ENCODE assay signal across 10 cellular contexts in genomic region chr19:18657590-18658365, GRCh38. TPM values are rescaled to one million over a fixed set of nuclear protein-coding genes. Genes with fewer than 3 reads are reported as not detected.
DNase-seq lines count a peak whose midpoint lies in the region; ATAC-seq and TF ChIP-seq lines count a peak whose summit lies in the region.
"Had no signal": no experiment of that assay in that cellular context is flagged by ENCODE, and none has a peak within 500 bp of the region (broad histone marks: within the 10 kb centered on the region; RNA-seq: fewer than 3 reads in every experiment).

No MANE protein-coding gene starts in this region.

- TF ChIP-seq CTCF in SK-N-SH (IDR thresholded peaks at IDR 0.05) (no peak), brain microvascular endothelial cell (IDR thresholded peaks at IDR 0.05; ENCODE audit: low read depth, low read length, missing control alignments) (no peak), lower lobe of right lung (IDR thresholded peaks at IDR 0.05) (no peak), uterus (IDR thresholded peaks at IDR 0.05) (no peak), MM.1S (IDR thresholded peaks at IDR 0.05; ENCODE audit: low read length) (no peak)

- no peaks in the 10 kb centered on the region for H3K9me3 ChIP-seq in SK-N-SH
- no peaks in the 10 kb centered on the region for H3K9me3 ChIP-seq in lower lobe of right lung
- H3K9me3 ChIP-seq in uterus, result no peaks in the 10 kb centered on the region
- no peaks in the 10 kb centered on the region for H3K9me3 ChIP-seq in MM.1S (replicated peaks; ENCODE audit: insufficient read depth, low read length)

- TF ChIP-seq POLR2A in uterus (IDR thresholded peaks at IDR 0.05), result no peak

- WGBS in SK-N-SH (ENCODE audit: low lambda C conversion rate), result 76% methylated on average over 18 of the region's 20 CpGs

- H3K9me2 ChIP-seq in SK-N-SH, result no peaks in the 10 kb centered on the region
- H3K9me2 ChIP-seq in MM.1S (replicated peaks; ENCODE audit: insufficient read depth, low read length), result no peaks in the 10 kb centered on the region

- peaks cover 30% of the 10 kb centered on the region for H3F3A ChIP-seq in SK-N-SH (replicated peaks; ENCODE audit: insufficient read depth)
- no peaks in the 10 kb centered on the region for H3F3A ChIP-seq in MM.1S (ENCODE audit: insufficient read depth, low read length)

- H3K27ac ChIP-seq in SK-N-SH (ENCODE audit: low read depth in 2 of 2, low read length in 1 of 2), result no peak overlapping the region
- H3K27ac ChIP-seq in brain microvascular endothelial cell, result peak overlapping the region; percentile 34
- H3K27ac ChIP-seq in lower lobe of right lung, result peak overlapping the region; percentile 70
- H3K27ac ChIP-seq in uterus, result peak overlapping the region; percentile 77 to 79
- H3K27ac ChIP-seq in MM.1S (ENCODE audit: low read length), result no peak overlapping the region

- DNase-seq in SK-N-SH (peak; percentile 76), brain microvascular endothelial cell (peak; percentile 95), lower lobe of right lung (no peak), uterus (peak; percentile 80 to 90), HUDEP-2 (lab: John Stamatoyannopoulos, UW; ENCODE audit: unreplicated experiment in 76 of 76) (no peak), MM.1S (no peak)
- DNase-seq: COR-L47 had no signal

- no peaks in the 10 kb centered on the region for H3K36me3 ChIP-seq in SK-N-SH (replicated peaks in 1 of 2; ENCODE audit: control insufficient read depth in 1 of 2, insufficient read depth in 2 of 2, low read length in 1 of 2)
- no peaks in the 10 kb centered on the region for H3K36me3 ChIP-seq in brain microvascular endothelial cell (replicated peaks)
- no peaks in the 10 kb centered on the region for H3K36me3 ChIP-seq in lower lobe of right lung
- H3K36me3 ChIP-seq in uterus, result no peaks in the 10 kb centered on the region
- no peaks in the 10 kb centered on the region for H3K36me3 ChIP-seq in MM.1S (replicated peaks; ENCODE audit: insufficient read depth, low read length)

- H3K4me1 ChIP-seq in SK-N-SH (ENCODE audit: control insufficient read depth in 1 of 2, insufficient read depth in 2 of 2, low read depth in 1 of 2, low read length in 1 of 2), result peaks cover 13 to 27% of the 10 kb centered on the region in 2 experiments; a peak in 3 of 4 replicates
- peaks cover 23% of the 10 kb centered on the region for H3K4me1 ChIP-seq in lower lobe of right lung
- peaks cover 0 to 27% of the 10 kb centered on the region in 2 donors for H3K4me1 ChIP-seq in uterus
- H3K4me1 ChIP-seq in MM.1S (ENCODE audit: low read length), result no peaks in the 10 kb centered on the region

- H3K27me3 ChIP-seq in SK-N-SH (ENCODE audit: insufficient read depth) (no peaks in the 10 kb centered on the region), brain microvascular endothelial cell (replicated peaks) (no peaks in the 10 kb centered on the region), lower lobe of right lung (ENCODE audit: low read depth) (no peaks in the 10 kb centered on the region), uterus (no peaks in the 10 kb centered on the region), MM.1S (replicated peaks; ENCODE audit: insufficient read depth, low read length) (no peaks in the 10 kb centered on the region)

- 0 out of 2 replicates have a peak, but pooled peaks cover 3% of the 10 kb centered on the region for H3K79me2 ChIP-seq in SK-N-SH (ENCODE audit: insufficient read depth)
- H3K79me2 ChIP-seq in MM.1S (ENCODE audit: low read length), result no peaks in the 10 kb centered on the region

- TF ChIP-seq EP300 in SK-N-SH (IDR thresholded peaks at IDR 0.05; ENCODE audit: borderline replicate concordance in 1 of 2, low read depth in 1 of 2, low read length in 1 of 2), result no peak

- POLR2A ChIA-PET in SK-N-SH (lab: Yijun Ruan, JAX), result no interaction called here

- H3K4me2 ChIP-seq in SK-N-SH, result no peak overlapping the region
- H3K4me2 ChIP-seq in MM.1S (ENCODE audit: low read depth, low read length), result no peak overlapping the region

- H4K20me1 ChIP-seq in SK-N-SH (ENCODE audit: insufficient read depth) (no peaks in the 10 kb centered on the region), MM.1S (ENCODE audit: insufficient read depth, low read length) (no peaks in the 10 kb centered on the region)

- intact Hi-C loops in lower lobe of right lung (cut with DNase I) (no loop called here), uterus (cut with DNase I; ENCODE audit: low total_unique reads) (no loop called here)

- no peak for ATAC-seq in SK-N-SH treated with all-trans-retinoic acid at 6 μM for 48 hours
- peak; percentile 5 to 41 for ATAC-seq in lower lobe of right lung
- no peak for ATAC-seq in HG02678 (IDR thresholded peaks at IDR 0.05; ENCODE audit: unreplicated experiment)

- no peak overlapping the region for H2AFZ ChIP-seq in SK-N-SH (ENCODE audit: low read depth)
- H2AFZ ChIP-seq in MM.1S (ENCODE audit: low read length), result no peak overlapping the region

- H3K9ac ChIP-seq in SK-N-SH (no peak overlapping the region), MM.1S (ENCODE audit: low read length) (no peak overlapping the region)

- in situ Hi-C loops in brain microvascular endothelial cell (cut with HindIII; ENCODE audit: low pct_ligation_motif_present, low sequenced_read_pairs), result no loop called here

- TF ChIP-seq RAD21 in SK-N-SH (IDR thresholded peaks at IDR 0.05; ENCODE audit: low read length), result no peak

- CTCF ChIA-PET in SK-N-SH (lab: Yijun Ruan, JAX), result interaction anchor here (0.7 to 0.9 kb wide), 3 partner anchors 88 to 209 kb away, joined by 3 read pairs; no protein-coding TSS in a partner anchor

- H3K4me3 ChIP-seq in SK-N-SH (ENCODE audit: low read depth in 2 of 2, low read length in 1 of 2) (no peak overlapping the region), brain microvascular endothelial cell (ENCODE audit: low read depth, low read length) (no peak overlapping the region), lower lobe of right lung (no peak overlapping the region), uterus (no peak overlapping the region), MM.1S (ENCODE audit: low read length) (no peak overlapping the region)

TF ChIP-seq in SK-N-SH, 30 proteins besides CTCF, POLR2A, EP300 and RAD21 (continues in another document):
- no peak for TF ChIP-seq CHD2 (IDR thresholded peaks at IDR 0.05; ENCODE audit: low read length, partially characterized antibody)
- no peak for TF ChIP-seq NRF1 (IDR thresholded peaks at IDR 0.05; ENCODE audit: low read depth, low read length)
- no peak for TF ChIP-seq FOSL2 (IDR thresholded peaks at IDR 0.05; ENCODE audit: borderline replicate concordance, low read depth)
- TF ChIP-seq EZH2phosphoT487 (IDR thresholded peaks at IDR 0.05; ENCODE audit: borderline replicate concordance, low read depth), result no peak
- TF ChIP-seq TAF1 (IDR thresholded peaks at IDR 0.05; ENCODE audit: borderline replicate concordance, low read depth, low read length), result no peak
- TF ChIP-seq GATA2 (CRISPR knock-in tag; IDR thresholded peaks at IDR 0.05), result no peak
- no peak for TF ChIP-seq PBX3 (IDR thresholded peaks at IDR 0.05)
- TF ChIP-seq GABPA (IDR thresholded peaks at IDR 0.05; ENCODE audit: low read depth), result no peak

TF ChIP-seq in SK-N-SH treated with all-trans-retinoic acid at 6 μM for 48 hours, 23 proteins besides CTCF, POLR2A, EP300 and RAD21:
- no peak for TF ChIP-seq OSR1 (CRISPR knock-in tag; IDR thresholded peaks at IDR 0.05)
- no peak for TF ChIP-seq ZFP30 (CRISPR knock-in tag; IDR thresholded peaks at IDR 0.05)

RNA-seq across cellular contexts. Expression of gene KLHL26, which starts 20.9 kb away (rescaled TPM):
- 1.9 and 4.6 TPM in 2 replicates for polyA plus RNA-seq in SK-N-SH (2012; rRNA removed)
- polyA plus RNA-seq in SK-N-SH (2012; cell fraction: cytosol; rRNA removed), result 1.7 and 1.8 TPM in 2 replicates
- 5.0 and 5.5 TPM in 2 replicates for polyA plus RNA-seq in SK-N-SH (2012; cell fraction: nucleus; rRNA removed)
- 14.5 TPM for total RNA-seq in lower lobe of right lung
- 10 to 100 TPM in 1 of 4 donors, 1 to 10 TPM in 3; 3.8 to 22.2 (median 6.9) TPM for total RNA-seq in uterus

RNA-seq across cellular contexts. Expression of gene CRTC1, which starts 25.7 kb away (rescaled TPM):
- polyA plus RNA-seq in SK-N-SH (2012; rRNA removed), result 2.2 and 5.0 TPM in 2 replicates
- polyA plus RNA-seq in SK-N-SH (2012; cell fraction: cytosol; rRNA removed), result 2.1 and 3.2 TPM in 2 replicates
- 21.9 and 27.2 TPM in 2 replicates for polyA plus RNA-seq in SK-N-SH (2012; cell fraction: nucleus; rRNA removed)
- total RNA-seq in lower lobe of right lung (16.2 TPM), uterus (10 to 100 TPM in 1 of 4 donors, 1 to 10 TPM in 3; 2.4 to 17.5 (median 6.7) TPM)

RNA-seq across cellular contexts. Expression of gene TMEM59L, which starts 45.1 kb away (rescaled TPM):
- polyA plus RNA-seq in SK-N-SH (2012; rRNA removed), result 5.8 and 9.6 TPM in 2 replicates
- 4.5 and 7.3 TPM in 2 replicates for polyA plus RNA-seq in SK-N-SH (2012; cell fraction: cytosol; rRNA removed)
- 44.4 and 61.6 TPM in 2 replicates for polyA plus RNA-seq in SK-N-SH (2012; cell fraction: nucleus; rRNA removed)
- total RNA-seq in lower lobe of right lung, result 1.1 TPM
- 1 to 10 TPM in 1 of 4 donors, under 1 TPM in 1, not detected in 2; 0.26 to 7.5 TPM for total RNA-seq in uterus

RNA-seq across cellular contexts. Expression of gene CRLF1, which starts 51.2 kb away (rescaled TPM):
- 0.71 and 0.84 TPM in 2 replicates for polyA plus RNA-seq in SK-N-SH (2012; rRNA removed)
- polyA plus RNA-seq in SK-N-SH (2012; cell fraction: cytosol; rRNA removed), result 0.77 and 1.1 TPM in 2 replicates
- polyA plus RNA-seq in SK-N-SH (2012; cell fraction: nucleus; rRNA removed), result 1.9 TPM in 2 replicates
- total RNA-seq in lower lobe of right lung (19.9 TPM), uterus (under 1 TPM in 3 of 4 donors, not detected in 1; 0.26 to 0.69 (median 0.67) TPM)
- total RNA-seq: T-helper 1 cell treated with Interleukin-12 subunit alpha and Interleukin-12 subunit beta and Interleukin-4 antibody, amounts not matched to agents 30 ng/mL and 1 ng/mL, for 36 hours had no signal

Comparison
In these comparisons a context has a peak if more than half of its experiments do, and no peak if none do; other contexts are left out.
1. DNase-seq: peak in SK-N-SH (single experiment), brain microvascular endothelial cell (single experiment) and uterus (2 of 2); none in lower lobe of right lung (single experiment), HUDEP-2 (0 of 76) and MM.1S (single experiment).
2. H3K27ac ChIP-seq: peak in brain microvascular endothelial cell (single experiment), lower lobe of right lung (single experiment) and uterus (2 of 2); none in SK-N-SH (0 of 2) and MM.1S (single experiment).
3. ATAC-seq: peak in lower lobe of right lung (2 of 2); none in SK-N-SH treated with all-trans-retinoic acid at 6 μM for 48 hours (single experiment) and HG02678 (single experiment).